Comparison of ENCODE assay signal across 41 cellular contexts in the genomic region with DNA sequence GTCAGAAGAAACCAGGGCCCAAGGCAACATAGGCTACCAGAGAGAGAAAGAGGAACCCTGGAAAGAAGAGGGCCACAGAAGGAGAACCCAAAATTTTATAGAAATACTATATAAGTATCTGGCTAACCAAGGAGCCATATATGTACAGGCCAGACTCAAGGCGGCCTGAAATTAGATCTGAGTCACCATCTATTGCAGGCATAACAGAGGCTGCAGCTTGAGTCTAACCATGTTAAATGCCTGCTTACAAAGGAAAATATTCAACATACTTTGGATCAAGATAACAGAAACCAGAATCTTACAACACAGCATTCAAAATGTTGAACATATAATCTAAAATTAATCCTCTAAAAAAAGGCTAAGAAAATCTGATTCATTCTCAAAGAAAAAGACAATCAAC. TPM values are rescaled to one million over a fixed set of nuclear protein-coding genes. Genes with fewer than 3 reads are reported as not detected.
"Had no signal": no experiment of that assay in that cellular context is flagged by ENCODE, and none has a peak within 500 bp of the region (broad histone marks: within the 10 kb centered on the region; RNA-seq: fewer than 3 reads in every experiment).

No MANE protein-coding gene starts in this region.

- H3K4me1 Mint-ChIP-seq: activated CD4-positive, alpha-beta memory T cell treated with anti-CD3 and anti-CD28 coated beads, Interleukin-2, amount 10 ng/mL, durations not matched to agents 7 days and 5 days; activated CD4-positive, alpha-beta T cell treated with anti-CD3 and anti-CD28 coated beads, Interleukin-2, amount 10 ng/mL, durations not matched to agents 7 days and 5 days; activated CD8-positive, alpha-beta memory T cell treated with anti-CD3 and anti-CD28 coated beads, Interleukin-2, amount 10 ng/mL, durations not matched to agents 7 days and 5 days; activated naive CD8-positive, alpha-beta T cell treated with anti-CD3 and anti-CD28 coated beads, Interleukin-2, amount 50 U/mL, for 24 hours had no signal

- H3K9me3 ChIP-seq: adrenal gland, ascending aorta, breast epithelium, esophagus squamous epithelium, gastroesophageal sphincter, heart right ventricle had no signal

- H3K27me3 ChIP-seq: adrenal gland, ascending aorta, breast epithelium, cardiac muscle cell, esophagus squamous epithelium, gastroesophageal sphincter, heart right ventricle had no signal

- H3K4me3 ChIP-seq: adrenal gland, ascending aorta, breast epithelium, cardiac muscle cell, coronary artery, esophagus squamous epithelium, gastroesophageal sphincter, heart right ventricle had no signal

- H3K27ac Mint-ChIP-seq: activated CD4-positive, alpha-beta memory T cell treated with anti-CD3 and anti-CD28 coated beads, Interleukin-2, amount 10 ng/mL, durations not matched to agents 7 days and 5 days; activated CD4-positive, alpha-beta T cell treated with anti-CD3 and anti-CD28 coated beads, Interleukin-2, amount 10 ng/mL, durations not matched to agents 7 days and 5 days; activated CD8-positive, alpha-beta memory T cell treated with anti-CD3 and anti-CD28 coated beads, Interleukin-2, amount 10 ng/mL, durations not matched to agents 7 days and 5 days; activated naive CD4-positive, alpha-beta T cell treated with anti-CD3 and anti-CD28 coated beads for 36 hours; activated naive CD4-positive, alpha-beta T cell treated with anti-CD3 and anti-CD28 coated beads, Interleukin-2, amount 50 U/mL, for 24 hours; activated naive CD8-positive, alpha-beta T cell treated with anti-CD3 and anti-CD28 coated beads for 36 hours; activated naive CD8-positive, alpha-beta T cell treated with anti-CD3 and anti-CD28 coated beads, Interleukin-2, amount 50 U/mL, for 24 hours; activated T-helper 1 cell treated with anti-CD3 and anti-CD28 coated beads, Interleukin-12 subunit alpha, Interleukin-12 subunit beta, Interleukin-2, Interleukin-4 antibody, amounts not matched to agents 30 ng/mL and 10 ng/mL and 1 ng/mL, durations not matched to agents 14 hours and 24 hours and 36 hours; activated T-helper 2 cell treated with anti-CD3 and anti-CD28 coated beads, Interferon-gamma antibody, Interleukin-2, Interleukin-4, amounts not matched to agents 10 μg/mL and 5 μg/mL and 100 μg/mL, durations not matched to agents 14 hours and 24 hours and 36 hours; dendritic cell treated with granulocyte-macrophage colony-stimulating factor and Interleukin-4, amounts not matched to agents 40 ng/mL and 50 ng/mL, for 4 days; T-helper 17 cell; T-helper 2 cell treated with Interferon-gamma antibody and Interleukin-4, amounts not matched to agents 5 μg/mL and 100 μg/mL, for 36 hours; WTC11 had no signal

- H3K27me3 Mint-ChIP-seq: activated CD4-positive, alpha-beta memory T cell treated with anti-CD3 and anti-CD28 coated beads, Interleukin-2, amount 10 ng/mL, durations not matched to agents 7 days and 5 days; activated CD4-positive, alpha-beta T cell treated with anti-CD3 and anti-CD28 coated beads, Interleukin-2, amount 10 ng/mL, durations not matched to agents 7 days and 5 days; activated naive CD8-positive, alpha-beta T cell treated with anti-CD3 and anti-CD28 coated beads for 36 hours; brain had no signal

- H3K4me3 Mint-ChIP-seq: activated CD4-positive, alpha-beta memory T cell treated with anti-CD3 and anti-CD28 coated beads, Interleukin-2, amount 10 ng/mL, durations not matched to agents 7 days and 5 days; activated CD4-positive, alpha-beta T cell treated with anti-CD3 and anti-CD28 coated beads, Interleukin-2, amount 10 ng/mL, durations not matched to agents 7 days and 5 days; activated CD8-positive, alpha-beta memory T cell treated with anti-CD3 and anti-CD28 coated beads, Interleukin-2, amount 10 ng/mL, durations not matched to agents 7 days and 5 days; activated naive CD4-positive, alpha-beta T cell treated with anti-CD3 and anti-CD28 coated beads for 36 hours; activated naive CD4-positive, alpha-beta T cell treated with anti-CD3 and anti-CD28 coated beads, Interleukin-2, amount 50 U/mL, for 24 hours; activated naive CD8-positive, alpha-beta T cell treated with anti-CD3 and anti-CD28 coated beads for 36 hours; activated naive CD8-positive, alpha-beta T cell treated with anti-CD3 and anti-CD28 coated beads, Interleukin-2, amount 50 U/mL, for 24 hours; activated T-helper 1 cell treated with anti-CD3 and anti-CD28 coated beads, Interleukin-12 subunit alpha, Interleukin-12 subunit beta, Interleukin-2, Interleukin-4 antibody, amounts not matched to agents 30 ng/mL and 10 ng/mL and 1 ng/mL, durations not matched to agents 14 hours and 24 hours and 36 hours; brain; dendritic cell treated with granulocyte-macrophage colony-stimulating factor and Interleukin-4, amounts not matched to agents 40 ng/mL and 50 ng/mL, for 4 days; T-helper 17 cell; T-helper 2 cell treated with Interferon-gamma antibody and Interleukin-4, amounts not matched to agents 5 μg/mL and 100 μg/mL, for 36 hours; WTC11 had no signal

- ATAC-seq: activated CD8-positive, alpha-beta memory T cell treated with anti-CD3 and anti-CD28 coated beads, Interleukin-2, amount 10 ng/mL, durations not matched to agents 7 days and 5 days; activated naive CD8-positive, alpha-beta T cell treated with anti-CD3 and anti-CD28 coated beads, Interleukin-2, amount 50 U/mL, for 24 hours; gastroesophageal sphincter; heart right ventricle; T-helper 17 cell; WTC11 had no signal

- H3K27ac ChIP-seq: adrenal gland, ascending aorta, breast epithelium, cardiac muscle cell, coronary artery, epithelial cell of prostate, esophagus squamous epithelium, heart right ventricle, VCaP had no signal

- H3K36me3 ChIP-seq: adrenal gland, ascending aorta, breast epithelium, cardiac muscle cell, esophagus squamous epithelium, gastroesophageal sphincter, heart right ventricle had no signal

- DNase-seq: activated CD4-positive, alpha-beta memory T cell treated with anti-CD3 and anti-CD28 coated beads, Interleukin-2, amount 10 ng/mL, durations not matched to agents 7 days and 5 days; activated CD4-positive, alpha-beta T cell treated with anti-CD3 and anti-CD28 coated beads for 1 hour; activated CD4-positive, alpha-beta T cell treated with anti-CD3 and anti-CD28 coated beads for 4 hours; activated CD4-positive, alpha-beta T cell treated with anti-CD3 and anti-CD28 coated beads, Interleukin-2, amount 10 ng/mL, durations not matched to agents 7 days and 5 days; activated CD4-positive, alpha-beta T cell treated with anti-CD3 and anti-CD28 coated beads, Interleukin-2, amount 50 U/mL, for 4 hours; activated CD8-positive, alpha-beta memory T cell treated with anti-CD3 and anti-CD28 coated beads, Interleukin-2, amount 10 ng/mL, durations not matched to agents 7 days and 5 days; activated CD8-positive, alpha-beta memory T cell treated with anti-CD3 and anti-CD28 coated beads, Interleukin-2, amount 50 U/mL, for 4 hours; activated effector memory CD4-positive, alpha-beta T cell treated with anti-CD3 and anti-CD28 coated beads, Interleukin-2, amount 50 U/mL, for 16 hours; activated naive CD4-positive, alpha-beta T cell treated with anti-CD3 and anti-CD28 coated beads for 36 hours; activated naive CD8-positive, alpha-beta T cell treated with anti-CD3 and anti-CD28 coated beads for 36 hours; activated naive CD8-positive, alpha-beta T cell treated with anti-CD3 and anti-CD28 coated beads, Interleukin-2, amount 50 U/mL, for 24 hours; activated T-cell treated with anti-CD3 and anti-CD28 coated beads, Interleukin-2, amount 50 U/mL, for 1 hour; activated T-cell treated with anti-CD3 and anti-CD28 coated beads, Interleukin-2, amount 50 U/mL, for 48 hours; adrenal gland; central memory CD4-positive, alpha-beta T cell; cerebellar nuclear complex; effector CD4-positive, alpha-beta T cell; esophagus squamous epithelium; foreskin melanocyte; heart right ventricle; T-helper 1 cell; T-helper 17 cell; T1000 had no signal

- H3K36me3 Mint-ChIP-seq: activated naive CD4-positive, alpha-beta T cell treated with anti-CD3 and anti-CD28 coated beads, Interleukin-2, amount 50 U/mL, for 24 hours; activated naive CD8-positive, alpha-beta T cell treated with anti-CD3 and anti-CD28 coated beads for 36 hours had no signal

- H3K4me1 ChIP-seq: adrenal gland, ascending aorta, breast epithelium, esophagus squamous epithelium, heart right ventricle had no signal

- H3K9me3 Mint-ChIP-seq: activated naive CD4-positive, alpha-beta T cell treated with anti-CD3 and anti-CD28 coated beads, Interleukin-2, amount 50 U/mL, for 24 hours had no signal

RNA-seq across cellular contexts. Expression of gene IGSF11, which starts 23.1 kb away (rescaled TPM):
- total RNA-seq: activated CD8-positive, alpha-beta memory T cell treated with anti-CD3 and anti-CD28 coated beads for 36 hours; activated CD8-positive, alpha-beta memory T cell treated with anti-CD3 and anti-CD28 coated beads, Interleukin-2, amount 10 ng/mL, durations not matched to agents 7 days and 5 days; activated T-helper 2 cell treated with anti-CD3 and anti-CD28 coated beads, Interferon-gamma antibody, Interleukin-2, Interleukin-4, amounts not matched to agents 10 μg/mL and 5 μg/mL and 100 μg/mL, durations not matched to agents 14 hours and 24 hours and 36 hours; ascending aorta; endothelial cell of umbilical vein; glomerular endothelial cell had no signal
- polyA plus RNA-seq: endothelial cell of umbilical vein, fibroblast of lung had no signal
